In genomic region chr6:93272201-93272600, GRCh38 we compare ENCODE assay signal across 20 cellular contexts.
DNase-seq lines count a peak whose midpoint lies in the region; ATAC-seq and TF ChIP-seq lines count a peak whose summit lies in the region.
"Had no signal": no experiment of that assay in that cellular context is flagged by ENCODE, and none has a peak within 500 bp of the region (broad histone marks: within the 10 kb centered on the region; RNA-seq: fewer than 3 reads in every experiment).

No MANE protein-coding gene starts in this region.

- H4K20me1 ChIP-seq in GM23338 (replicated peaks; ENCODE audit: insufficient read depth): no peaks in the 10 kb centered on the region

- no peaks in the 10 kb centered on the region for H3K27me3 ChIP-seq in GM23338 (ENCODE audit: insufficient read depth)

- no peak overlapping the region for H3K4me2 ChIP-seq in GM23338

- DNase-seq in NCI-H748 (lab: John Stamatoyannopoulos, UW; ENCODE audit: unreplicated experiment) (peak; percentile 84), head of caudate nucleus (peak in 33 of 42 donors; percentile 1 to 72 (median 28)), putamen (ENCODE audit: low spot score) (peak; percentile 33), GM23338 (ENCODE audit: low spot score) (no peak), GM19238 (ENCODE audit: insufficient read length, low spot score) (no peak)
- DNase-seq: C1 segment of cervical spinal cord, GF-D8, Karpas-422, NCI-H1417 treated with DMSO at 0.1 percent for 48 hours, NCI-H2029, NCI-H2171 treated with DMSO at 0.1 percent for 48 hours, NCI-H446, NCI-H82, OCI-M1, Right ventricle myocardium superior had no signal

- no peak for ATAC-seq in GM21381 (IDR thresholded peaks at IDR 0.05; ENCODE audit: unreplicated experiment)
- ATAC-seq in GM23338: no peak
- ATAC-seq: GM12878 had no signal

- no peaks in the 10 kb centered on the region for H3K9me3 ChIP-seq in HEK293 (ENCODE audit: control insufficient read depth, insufficient read depth, low read depth, low read length)

- intact Hi-C loops in head of caudate nucleus (cut with DNase I): loop anchor here (10.0 kb wide), 1 partner anchor 153 kb away; no protein-coding TSS in a partner anchor

- no peaks in the 10 kb centered on the region for H3K27me3 Mint-ChIP-seq in GM23338 (ENCODE audit: insufficient read depth, low read depth, poor library complexity)
- H3K27me3 Mint-ChIP-seq: IgD-negative memory B cell had no signal

- H3K9me3 Mint-ChIP-seq in GM23338: no peaks in the 10 kb centered on the region
- H3K9me3 Mint-ChIP-seq: IgD-negative memory B cell had no signal

- H3K4me3 ChIP-seq in HEK293 (ENCODE audit: low read depth, low read length): no peak overlapping the region
- no peak overlapping the region for H3K4me3 ChIP-seq in GM23338
- H3K4me3 ChIP-seq: GM12878, SK-N-MC had no signal

- H3K27ac ChIP-seq in HEK293 (ENCODE audit: extremely low read depth, low read depth, low read length): no peak overlapping the region
- H3K27ac ChIP-seq in GM23338 (ENCODE audit: low read depth): no peak overlapping the region
- H3K27ac ChIP-seq: SK-N-MC had no signal

- peaks cover 11% of the 10 kb centered on the region for H3K4me1 ChIP-seq in HEK293 (ENCODE audit: control insufficient read depth, insufficient read depth, low read length)
- no peaks in the 10 kb centered on the region for H3K4me1 ChIP-seq in GM23338 (ENCODE audit: insufficient read depth)

- H3K79me2 ChIP-seq in GM23338 (replicated peaks; ENCODE audit: insufficient read depth): no peaks in the 10 kb centered on the region

- H3K9me2 ChIP-seq in GM23338 (ENCODE audit: insufficient read depth): no peaks in the 10 kb centered on the region

- no peaks in the 10 kb centered on the region for H3K36me3 Mint-ChIP-seq in GM23338 (ENCODE audit: low read depth)
- H3K36me3 Mint-ChIP-seq: IgD-negative memory B cell had no signal

- H3F3A ChIP-seq in GM23338 (replicated peaks; ENCODE audit: low read depth): no peaks in the 10 kb centered on the region

- CTCF ChIA-PET in HEK293 (lab: Yijun Ruan, JAX): no interaction called here

- H2AFZ ChIP-seq in GM23338: no peak overlapping the region

- H3K36me3 ChIP-seq in HEK293 (ENCODE audit: control insufficient read depth in 2 of 2, insufficient read depth in 1 of 2, low read length in 2 of 2) (peaks cover 0 to 5% of the 10 kb centered on the region in 2 experiments; a peak in 1 of 3 replicates), GM23338 (ENCODE audit: insufficient read depth) (no peaks in the 10 kb centered on the region)

- H3K4me3 Mint-ChIP-seq in GM23338: no peak overlapping the region
- H3K4me3 Mint-ChIP-seq: IgD-negative memory B cell had no signal

- no peak overlapping the region for H3K27ac Mint-ChIP-seq in GM23338
- H3K27ac Mint-ChIP-seq: IgD-negative memory B cell had no signal

- TF ChIP-seq CTCF in HEK293 (tag by site-specific recombination; IDR thresholded peaks at IDR 0.05) (no peak), GM23338 (conservative IDR thresholded peaks at IDR 0.05; ENCODE audit: low read depth in 2 of 2) (no peak)

- POLR2A ChIA-PET in HEK293 (lab: Yijun Ruan, JAX): interaction anchor here (0.9 kb wide), 1 partner anchor 147 kb away, joined by 3 read pairs; the partner anchor contains the start of gene EPHA7

- H3K4me1 Mint-ChIP-seq in GM23338: peaks cover 10% of the 10 kb centered on the region
- H3K4me1 Mint-ChIP-seq: IgD-negative memory B cell had no signal

TF ChIP-seq in HEK293, 187 proteins besides CTCF, POLR2A, EP300 and RAD21:
- TF ChIP-seq ZBTB17 (tag by site-specific recombination; IDR thresholded peaks at IDR 0.05): peak; percentile 58
- no peak for TF ChIP-seq ZBTB48 (tag by site-specific recombination; IDR thresholded peaks at IDR 0.05)
- no peak for TF ChIP-seq ZNF112 (tag by site-specific recombination; IDR thresholded peaks at IDR 0.05)
TF ChIP-seq in HEK293: peak in this region for 1.

TF ChIP-seq in GM23338, 12 proteins besides CTCF, POLR2A, EP300 and RAD21:
- no peak for TF ChIP-seq POLR2AphosphoS5 (IDR thresholded peaks at IDR 0.05; ENCODE audit: low read depth)
TF ChIP-seq in GM23338: peak in this region for 0.

Comparison
In these comparisons a context has a peak if more than half of its experiments do, and no peak if none do; other contexts are left out.
1. DNase-seq: peak in NCI-H748 (single experiment), head of caudate nucleus (33 of 42) and putamen (single experiment); none in GM23338 (single experiment) and GM19238 (single experiment).